In the genomic region with DNA sequence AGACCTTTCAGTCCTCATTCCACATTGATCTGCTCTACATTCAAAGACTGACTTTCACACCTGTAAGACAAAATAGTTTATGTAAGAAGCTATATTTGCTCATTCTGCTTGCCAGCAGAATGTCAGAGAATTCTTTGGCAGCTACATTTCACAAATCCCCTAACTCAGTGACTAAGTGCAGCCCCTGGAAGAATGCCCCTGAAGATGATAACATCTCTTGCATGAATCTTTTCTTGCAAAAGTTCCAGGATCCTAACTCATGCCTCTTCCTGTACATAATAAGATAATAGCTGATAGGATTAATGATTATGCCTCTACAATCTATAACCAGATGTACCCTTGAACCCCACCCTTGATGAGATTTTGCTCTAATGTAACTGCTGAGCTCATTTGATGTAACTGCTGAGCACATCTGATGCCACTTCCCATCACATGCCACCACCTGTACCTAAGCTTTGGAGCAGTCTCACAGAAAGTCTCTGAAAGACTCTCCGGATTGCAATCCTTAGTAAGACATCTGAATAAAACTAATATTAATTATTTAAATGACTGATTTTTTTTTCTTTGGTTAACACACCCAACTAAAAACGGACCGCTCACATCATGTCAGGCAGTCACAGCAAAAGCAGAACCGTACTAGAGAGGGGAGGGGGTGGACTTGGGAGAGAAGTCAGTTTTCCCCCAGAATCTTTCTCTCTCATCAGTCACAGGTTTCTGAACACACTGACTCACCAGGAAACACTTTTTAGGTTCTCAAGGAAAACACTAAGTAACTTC, we compare ENCODE assay signal across 3 cellular contexts.
TF ChIP-seq lines count a peak whose summit lies in the region.

No MANE protein-coding gene starts in this region.

TF ChIP-seq in GM23338, 12 proteins besides CTCF, POLR2A, EP300 and RAD21:
- TF ChIP-seq EZH2 (IDR thresholded peaks at IDR 0.05; ENCODE audit: low read depth, unreplicated experiment) (peak; percentile 49), POLR2AphosphoS5 (IDR thresholded peaks at IDR 0.05; ENCODE audit: low read depth) (no peak)

TF ChIP-seq in SK-N-SH, 30 proteins besides CTCF, POLR2A, EP300 and RAD21:
- TF ChIP-seq GATA2 (CRISPR knock-in tag; IDR thresholded peaks at IDR 0.05) (peak; percentile 23; the same call in 1 of the 2 replicates), TCF12 (IDR thresholded peaks at IDR 0.05) (peak; percentile 32; the same call in 1 of the 2 replicates), NFIC (IDR thresholded peaks at IDR 0.05; ENCODE audit: borderline replicate concordance) (peak; percentile 43; the same call in 1 of the 2 replicates), PBX3 (IDR thresholded peaks at IDR 0.05) (peak; percentile 28; the same call in 1 of the 2 replicates), RCOR1 (IDR thresholded peaks at IDR 0.05; ENCODE audit: low read length) (peak; percentile 58), YY1 (IDR thresholded peaks at IDR 0.05; ENCODE audit: low read depth) (no peak)
- TF ChIP-seq, protein P1, sequence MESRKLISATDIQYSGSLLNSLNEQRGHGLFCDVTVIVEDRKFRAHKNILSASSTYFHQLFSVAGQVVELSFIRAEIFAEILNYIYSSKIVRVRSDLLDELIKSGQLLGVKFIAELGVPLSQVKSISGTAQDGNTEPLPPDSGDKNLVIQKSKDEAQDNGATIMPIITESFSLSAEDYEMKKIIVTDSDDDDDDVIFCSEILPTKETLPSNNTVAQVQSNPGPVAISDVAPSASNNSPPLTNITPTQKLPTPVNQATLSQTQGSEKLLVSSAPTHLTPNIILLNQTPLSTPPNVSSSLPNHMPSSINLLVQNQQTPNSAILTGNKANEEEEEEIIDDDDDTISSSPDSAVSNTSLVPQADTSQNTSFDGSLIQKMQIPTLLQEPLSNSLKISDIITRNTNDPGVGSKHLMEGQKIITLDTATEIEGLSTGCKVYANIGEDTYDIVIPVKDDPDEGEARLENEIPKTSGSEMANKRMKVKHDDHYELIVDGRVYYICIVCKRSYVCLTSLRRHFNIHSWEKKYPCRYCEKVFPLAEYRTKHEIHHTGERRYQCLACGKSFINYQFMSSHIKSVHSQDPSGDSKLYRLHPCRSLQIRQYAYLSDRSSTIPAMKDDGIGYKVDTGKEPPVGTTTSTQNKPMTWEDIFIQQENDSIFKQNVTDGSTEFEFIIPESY (IDR thresholded peaks at IDR 0.05; ENCODE audit: borderline replicate concordance, low read depth): no peak

TF ChIP-seq in H1, 55 proteins besides CTCF, POLR2A, EP300 and RAD21:
- no peak for TF ChIP-seq SUZ12 (IDR thresholded peaks at IDR 0.05; ENCODE audit: low read length)
- no peak for TF ChIP-seq RXRA (IDR thresholded peaks at IDR 0.05; ENCODE audit: insufficient read depth, low read depth, low read length)
- TF ChIP-seq NRF1 (IDR thresholded peaks at IDR 0.05; ENCODE audit: low read depth, low read length): no peak
- no peak for TF ChIP-seq RBBP5 (IDR thresholded peaks at IDR 0.05; ENCODE audit: borderline replicate concordance, low read depth, low read length)
- TF ChIP-seq SAP30 (IDR thresholded peaks at IDR 0.05; ENCODE audit: insufficient read depth, insufficient replicate concordance, low read length): no peak
- TF ChIP-seq SP2 (IDR thresholded peaks at IDR 0.05; ENCODE audit: low read length): no peak
- TF ChIP-seq GABPA (IDR thresholded peaks at IDR 0.05; ENCODE audit: borderline replicate concordance, insufficient read depth, low read length): no peak
- TF ChIP-seq POU5F1 (IDR thresholded peaks at IDR 0.05; ENCODE audit: low read depth, low read length): no peak
- no peak for TF ChIP-seq BACH1 (IDR thresholded peaks at IDR 0.05; ENCODE audit: low read length)
- TF ChIP-seq CHD1 (IDR thresholded peaks at IDR 0.05; ENCODE audit: low read depth, low read length): no peak
- no peak for TF ChIP-seq SRF (IDR thresholded peaks at IDR 0.05; ENCODE audit: low read depth, low read length)
